ENCODE assay signal across 19 cellular contexts in the genomic region with DNA sequence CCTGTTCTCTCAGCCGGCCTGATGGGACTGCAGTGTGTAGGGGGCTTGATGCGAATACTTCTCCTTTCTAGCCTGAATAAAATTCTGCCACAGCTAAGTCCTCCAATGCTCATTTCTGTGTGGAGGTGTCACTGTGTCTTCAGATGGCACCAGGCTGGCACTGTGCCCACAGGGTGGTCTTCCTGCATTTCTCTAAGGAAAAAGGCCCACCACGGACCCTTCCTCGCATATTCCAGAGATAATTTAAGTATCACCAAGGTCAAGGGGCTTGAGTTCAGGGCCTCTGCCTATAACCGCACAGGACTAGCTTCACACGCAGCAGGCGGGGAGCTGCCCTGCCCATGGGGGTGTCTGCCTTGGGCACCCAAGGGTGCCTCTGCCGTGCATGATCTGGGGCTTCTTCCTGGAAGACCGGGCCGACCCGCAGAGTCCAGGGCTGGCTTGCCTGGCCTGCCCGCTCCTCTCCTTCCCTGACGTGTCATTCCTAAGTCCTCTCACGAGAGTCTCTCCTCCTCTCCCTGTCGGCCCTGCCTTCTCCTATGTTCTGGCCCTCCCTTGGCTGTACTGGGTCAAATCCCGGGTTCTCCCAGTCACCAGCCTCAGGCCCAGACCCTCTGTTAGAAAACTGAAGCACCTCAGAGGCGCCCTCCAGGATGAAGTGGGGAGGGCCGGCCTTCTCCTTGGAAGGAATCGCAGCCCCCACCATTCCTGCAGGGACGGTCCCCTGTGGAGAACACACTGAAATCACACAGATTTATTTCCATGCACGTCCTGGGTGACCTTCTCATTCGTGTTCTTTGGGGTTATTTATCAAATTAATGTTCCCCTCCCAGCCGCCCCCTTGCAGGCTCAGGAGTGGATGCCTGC. TPM values are rescaled to one million over a fixed set of nuclear protein-coding genes. Genes with fewer than 3 reads are reported as not detected.
DNase-seq lines count a peak whose midpoint lies in the region; ATAC-seq and TF ChIP-seq lines count a peak whose summit lies in the region.
"Had no signal": no experiment of that assay in that cellular context is flagged by ENCODE, and none has a peak within 500 bp of the region (broad histone marks: within the 10 kb centered on the region; RNA-seq: fewer than 3 reads in every experiment).

No MANE protein-coding gene starts in this region.

- no peak for TF ChIP-seq CTCF in Loucy (conservative IDR thresholded peaks at IDR 0.05; ENCODE audit: low read length)
- no peak for TF ChIP-seq CTCF in heart right ventricle (IDR thresholded peaks at IDR 0.05)
- no peak for TF ChIP-seq CTCF in neural crest cell (conservative IDR thresholded peaks at IDR 0.05)
- no peak for TF ChIP-seq CTCF in transverse colon (IDR thresholded peaks at IDR 0.05)

- ATAC-seq in heart right ventricle (peak in 7 of 8 donors; percentile 14 to 39 (median 23)), HG03460 (IDR thresholded peaks at IDR 0.05; ENCODE audit: unreplicated experiment) (no peak)
- ATAC-seq: PC-3 had no signal

- H3K9me3 Mint-ChIP-seq in neural crest cell, result no peaks in the 10 kb centered on the region

- H3K27me3 ChIP-seq in BLaER1 (no peaks in the 10 kb centered on the region), Loucy (ENCODE audit: insufficient read depth, low read length, poor library complexity, severe bottlenecking) (no peaks in the 10 kb centered on the region), heart right ventricle (peaks cover 0 to 31% (median 18%) of the 10 kb centered on the region in 7 donors), transverse colon (no peaks in the 10 kb centered on the region)

- H3K36me3 ChIP-seq in BLaER1, result no peaks in the 10 kb centered on the region
- no peaks in the 10 kb centered on the region for H3K36me3 ChIP-seq in Loucy (ENCODE audit: insufficient read depth, low read length)
- H3K36me3 ChIP-seq in heart right ventricle, result no peaks in the 10 kb centered on the region
- H3K36me3 ChIP-seq in transverse colon, result no peaks in the 10 kb centered on the region

- H3K79me2 ChIP-seq in Loucy (ENCODE audit: insufficient read depth, low read length), result peaks cover 10% of the 10 kb centered on the region; the same call in 1 of the 2 replicates

- H3K9ac ChIP-seq in BLaER1 (peak overlapping the region; percentile 94), Loucy (ENCODE audit: low read depth, low read length, poor library complexity, severe bottlenecking) (peak overlapping the region; percentile 55)
- H3K9ac ChIP-seq: GM23248 had no signal

- no peaks in the 10 kb centered on the region for H3K9me2 ChIP-seq in Loucy (replicated peaks; ENCODE audit: low read depth, low read length)

- H3K4me3 Mint-ChIP-seq in neural crest cell, result no peak overlapping the region
- H3K4me3 Mint-ChIP-seq: CD14-positive monocyte had no signal

- intact Hi-C loops in heart right ventricle (cut with DNase I) (no loop called here), transverse colon (cut with DNase I; ENCODE audit: low total_unique reads) (no loop called here)

- 89 to 91% methylated on average over 23 of the region's 23 CpGs for WGBS in heart right ventricle, 2 donors
- 80 to 84% methylated on average over 2 to 23 of the region's 23 CpGs for WGBS in transverse colon (ENCODE audit: low coverage in 1 of 2), 2 donors

- no peak overlapping the region for H2AFZ ChIP-seq in Loucy (ENCODE audit: low read length)

- H3K9me3 ChIP-seq in BLaER1 (no peaks in the 10 kb centered on the region), Loucy (ENCODE audit: insufficient read depth, low read depth, low read length) (no peaks in the 10 kb centered on the region), heart right ventricle (no peaks in the 10 kb centered on the region), transverse colon (no peaks in the 10 kb centered on the region)
- H3K9me3 ChIP-seq: A549 had no signal

- in situ Hi-C loops in transverse colon (cut with MboI; ENCODE audit: low pct_ligation_motif_present in 1 of 4, low pct_unique_long_range_greater_than_20kb in 1 of 4, low sequenced_read_pairs in 3 of 4), result no loop called here

- no peak for DNase-seq in heart right ventricle
- DNase-seq in neural crest cell (ENCODE audit: low read depth, low spot score), result no peak
- no peak for DNase-seq in NCI-H1105 (lab: John Stamatoyannopoulos, UW)
- no peak for DNase-seq in transverse colon
- no peak for DNase-seq in activated gamma-delta T cell treated with Interleukin-2 at 50 U/mL for 16 hours
- DNase-seq: COR-L47, GM23248, HCEC 1CT, KBM-7, NCI-H1048, NCI-H146, NCI-H2081, NCI-H748 treated with DMSO at 0.1 percent for 48 hours, PC-3 had no signal

- H3F3A ChIP-seq in Loucy (ENCODE audit: low read depth), result no peaks in the 10 kb centered on the region

- TF ChIP-seq POLR2A in transverse colon (IDR thresholded peaks at IDR 0.05), result no peak

- H3K27me3 Mint-ChIP-seq in neural crest cell (ENCODE audit: low read depth), result no peaks in the 10 kb centered on the region

- H3K36me3 Mint-ChIP-seq in neural crest cell (ENCODE audit: low read depth), result no peaks in the 10 kb centered on the region
- H3K36me3 Mint-ChIP-seq: CD14-positive monocyte had no signal

- H3K27ac ChIP-seq in BLaER1 (peak overlapping the region; percentile 98), heart right ventricle (no peak overlapping the region), transverse colon (no peak overlapping the region)
- H3K27ac ChIP-seq: A549, GM23248 had no signal

- H3K4me2 ChIP-seq in BLaER1, result peak overlapping the region; percentile 96
- H3K4me2 ChIP-seq in Loucy (ENCODE audit: low read depth, low read length, poor library complexity, severe bottlenecking), result no peak overlapping the region
- H3K4me2 ChIP-seq: A549 had no signal

- peaks cover 65% of the 10 kb centered on the region for H3K4me1 ChIP-seq in BLaER1
- peaks cover 59% of the 10 kb centered on the region for H3K4me1 ChIP-seq in Loucy (ENCODE audit: insufficient read depth, low read length, poor library complexity, severe bottlenecking)
- no peaks in the 10 kb centered on the region for H3K4me1 ChIP-seq in heart right ventricle
- peaks cover 0 to 7% (median 3%) of the 10 kb centered on the region in 4 donors for H3K4me1 ChIP-seq in transverse colon
- H3K4me1 ChIP-seq: A549 had no signal

- no peaks in the 10 kb centered on the region for H3K4me1 Mint-ChIP-seq in neural crest cell
- H3K4me1 Mint-ChIP-seq: CD14-positive monocyte had no signal

- TF ChIP-seq EP300 in transverse colon (IDR thresholded peaks at IDR 0.05; ENCODE audit: low read depth), result no peak

- peak overlapping the region; percentile 51 for H3K27ac Mint-ChIP-seq in neural crest cell (ENCODE audit: unreplicated experiment)
- H3K27ac Mint-ChIP-seq: CD14-positive monocyte had no signal

- H3K4me3 ChIP-seq in BLaER1 (peak overlapping the region; percentile 72), Loucy (ENCODE audit: low read length, poor library complexity, severe bottlenecking) (no peak overlapping the region), heart right ventricle (no peak overlapping the region), transverse colon (no peak overlapping the region)
- H3K4me3 ChIP-seq: A549, GM23248 had no signal

- H4K20me1 ChIP-seq in BLaER1 (no peaks in the 10 kb centered on the region), Loucy (ENCODE audit: insufficient read depth, low read length, poor library complexity, severe bottlenecking) (no peaks in the 10 kb centered on the region)

RNA-seq across cellular contexts. Expression of gene PXDN, which starts 48.9 kb away (rescaled TPM):
- 10 to 100 TPM; 12.3 to 65.0 (median 20.3) TPM for total RNA-seq in heart right ventricle
- 10 to 100 TPM in 1 of 2 donors, 1 to 10 TPM in 1; 7.8 to 19.1 TPM for polyA plus RNA-seq in heart right ventricle
- total RNA-seq in neural crest cell, result 217 and 218 TPM in 2 replicates
- 10 to 100 TPM in 3 of 4 donors, 1 to 10 TPM in 1; 9.0 to 46.2 (median 18.5) TPM for total RNA-seq in transverse colon
- polyA plus RNA-seq: CD14-positive monocyte had no signal
